Comparison of ENCODE assay signal across 25 cellular contexts in the genomic region with DNA sequence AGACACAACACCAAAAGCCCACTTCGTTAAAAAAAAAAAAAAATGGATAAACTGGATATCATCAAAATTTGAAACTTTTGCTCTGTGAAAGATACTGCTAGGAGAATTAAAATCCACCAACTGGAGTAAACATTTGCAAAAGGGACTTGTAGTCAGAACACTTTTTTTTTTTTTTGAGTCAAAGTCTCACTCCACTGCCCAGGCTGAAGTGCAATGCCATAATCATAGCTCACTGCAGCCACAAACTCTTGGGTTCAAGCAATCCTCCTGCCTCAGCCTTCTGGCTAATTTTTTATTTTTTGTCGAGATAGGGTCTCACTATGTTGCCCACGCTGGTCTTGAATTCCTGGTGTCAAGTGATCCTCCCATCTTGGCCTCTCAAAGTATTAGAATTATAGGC.
"Had no signal": no experiment of that assay in that cellular context is flagged by ENCODE, and none has a peak within 500 bp of the region (broad histone marks: within the 10 kb centered on the region; RNA-seq: fewer than 3 reads in every experiment).

No MANE protein-coding gene starts in this region.

- DNase-seq: activated CD4-positive, alpha-beta memory T cell treated with anti-CD3 and anti-CD28 coated beads for 36 hours; activated CD4-positive, alpha-beta T cell treated with anti-CD3 and anti-CD28 coated beads, Interleukin-2, amount 10 ng/mL, durations not matched to agents 24 days and 14 days; activated CD8-positive, alpha-beta memory T cell treated with anti-CD3 and anti-CD28 coated beads, Interleukin-2, amount 50 U/mL, for 4 hours; activated gamma-delta T cell treated with Interleukin-2 at 50 U/mL for 16 hours; activated T-cell treated with anti-CD3 and anti-CD28 coated beads, Interleukin-2, amount 50 U/mL, for 1 hour; effector CD8-positive, alpha-beta T cell; glutamatergic neuron; left ventricle myocardium superior; mammary epithelial cell; ovary; retina; stimulated activated CD4-positive, alpha-beta T cell treated with anti-CD3 and anti-CD28 coated beads, Interleukin-1b, Interleukin-23, amount 100 ng/mL, for 48 hours; stimulated activated naive CD8-positive, alpha-beta T cell treated with anti-CD3 and anti-CD28 coated beads, Interleukin-15, Interleukin-2, amounts not matched to agents 100 U/mL and 50 U/mL, for 24 hours; testis; transverse colon had no signal

- H3K27me3 Mint-ChIP-seq: activated CD4-positive, alpha-beta memory T cell treated with anti-CD3 and anti-CD28 coated beads for 36 hours; activated CD4-positive, alpha-beta T cell treated with anti-CD3 and anti-CD28 coated beads, Interleukin-2, amount 10 ng/mL, durations not matched to agents 24 days and 14 days; activated T-helper 17 cell treated with anti-CD3 and anti-CD28 coated beads, Interleukin-2, amount 50 U/mL, for 72 hours; progenitor cell of endocrine pancreas had no signal

- FAIRE-seq: bronchial epithelial cell, colon, frontal cortex, islet of Langerhans, urothelium cell line had no signal

- H3K4me3 Mint-ChIP-seq: activated CD4-positive, alpha-beta memory T cell treated with anti-CD3 and anti-CD28 coated beads for 36 hours; activated CD4-positive, alpha-beta T cell treated with anti-CD3 and anti-CD28 coated beads, Interleukin-2, amount 10 ng/mL, durations not matched to agents 24 days and 14 days; activated T-helper 17 cell treated with anti-CD3 and anti-CD28 coated beads, Interleukin-2, amount 50 U/mL, for 72 hours; nephron had no signal

- H3K9me3 Mint-ChIP-seq: activated CD4-positive, alpha-beta memory T cell treated with anti-CD3 and anti-CD28 coated beads for 36 hours; activated CD4-positive, alpha-beta T cell treated with anti-CD3 and anti-CD28 coated beads, Interleukin-2, amount 10 ng/mL, durations not matched to agents 24 days and 14 days; activated naive CD4-positive, alpha-beta T cell treated with anti-CD3 and anti-CD28 coated beads, Interleukin-2, amount 50 U/mL, for 72 hours; activated T-helper 17 cell treated with anti-CD3 and anti-CD28 coated beads, Interleukin-2, amount 50 U/mL, for 72 hours; nephron had no signal

- H3K27ac Mint-ChIP-seq: activated CD4-positive, alpha-beta memory T cell treated with anti-CD3 and anti-CD28 coated beads for 36 hours; activated CD4-positive, alpha-beta T cell treated with anti-CD3 and anti-CD28 coated beads, Interleukin-2, amount 10 ng/mL, durations not matched to agents 24 days and 14 days; activated T-helper 17 cell treated with anti-CD3 and anti-CD28 coated beads, Interleukin-2, amount 50 U/mL, for 72 hours had no signal

- ATAC-seq: activated naive CD4-positive, alpha-beta T cell treated with anti-CD3 and anti-CD28 coated beads, Interleukin-2, amount 50 U/mL, for 72 hours; activated T-helper 17 cell treated with anti-CD3 and anti-CD28 coated beads, Interleukin-2, amount 50 U/mL, for 72 hours; left ventricle myocardium superior; sciatic nerve; stimulated activated naive CD8-positive, alpha-beta T cell treated with anti-CD3 and anti-CD28 coated beads, Interleukin-15, Interleukin-2, amounts not matched to agents 100 U/mL and 50 U/mL, for 24 hours had no signal
